Comparison of ENCODE assay signal across 1 cellular context in the genomic region with DNA sequence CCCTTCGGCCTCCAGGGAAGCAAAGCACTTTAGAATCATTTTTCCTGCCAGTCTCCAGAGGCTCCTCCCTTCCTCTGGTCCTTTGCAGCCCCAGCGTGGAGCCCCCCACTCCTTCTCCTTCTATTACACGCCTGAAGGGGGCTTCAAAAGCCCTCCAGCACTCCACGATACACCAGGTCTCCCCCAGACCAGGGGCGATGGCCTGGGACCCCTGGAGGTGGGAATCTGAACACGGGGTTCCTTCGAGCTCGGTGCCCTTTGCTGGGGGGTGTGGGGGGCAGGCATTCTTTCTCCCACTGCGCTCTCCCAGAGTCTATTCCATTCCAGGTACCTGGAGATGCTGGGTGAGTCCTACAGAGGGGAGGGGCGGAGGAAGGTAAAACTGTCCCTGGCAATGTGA.
TF ChIP-seq lines count a peak whose summit lies in the region.

No MANE protein-coding gene starts in this region.

TF ChIP-seq in HepG2, 621 proteins besides CTCF, POLR2A, EP300 and RAD21 (continued from another document):
- TF ChIP-seq, protein P1, sequence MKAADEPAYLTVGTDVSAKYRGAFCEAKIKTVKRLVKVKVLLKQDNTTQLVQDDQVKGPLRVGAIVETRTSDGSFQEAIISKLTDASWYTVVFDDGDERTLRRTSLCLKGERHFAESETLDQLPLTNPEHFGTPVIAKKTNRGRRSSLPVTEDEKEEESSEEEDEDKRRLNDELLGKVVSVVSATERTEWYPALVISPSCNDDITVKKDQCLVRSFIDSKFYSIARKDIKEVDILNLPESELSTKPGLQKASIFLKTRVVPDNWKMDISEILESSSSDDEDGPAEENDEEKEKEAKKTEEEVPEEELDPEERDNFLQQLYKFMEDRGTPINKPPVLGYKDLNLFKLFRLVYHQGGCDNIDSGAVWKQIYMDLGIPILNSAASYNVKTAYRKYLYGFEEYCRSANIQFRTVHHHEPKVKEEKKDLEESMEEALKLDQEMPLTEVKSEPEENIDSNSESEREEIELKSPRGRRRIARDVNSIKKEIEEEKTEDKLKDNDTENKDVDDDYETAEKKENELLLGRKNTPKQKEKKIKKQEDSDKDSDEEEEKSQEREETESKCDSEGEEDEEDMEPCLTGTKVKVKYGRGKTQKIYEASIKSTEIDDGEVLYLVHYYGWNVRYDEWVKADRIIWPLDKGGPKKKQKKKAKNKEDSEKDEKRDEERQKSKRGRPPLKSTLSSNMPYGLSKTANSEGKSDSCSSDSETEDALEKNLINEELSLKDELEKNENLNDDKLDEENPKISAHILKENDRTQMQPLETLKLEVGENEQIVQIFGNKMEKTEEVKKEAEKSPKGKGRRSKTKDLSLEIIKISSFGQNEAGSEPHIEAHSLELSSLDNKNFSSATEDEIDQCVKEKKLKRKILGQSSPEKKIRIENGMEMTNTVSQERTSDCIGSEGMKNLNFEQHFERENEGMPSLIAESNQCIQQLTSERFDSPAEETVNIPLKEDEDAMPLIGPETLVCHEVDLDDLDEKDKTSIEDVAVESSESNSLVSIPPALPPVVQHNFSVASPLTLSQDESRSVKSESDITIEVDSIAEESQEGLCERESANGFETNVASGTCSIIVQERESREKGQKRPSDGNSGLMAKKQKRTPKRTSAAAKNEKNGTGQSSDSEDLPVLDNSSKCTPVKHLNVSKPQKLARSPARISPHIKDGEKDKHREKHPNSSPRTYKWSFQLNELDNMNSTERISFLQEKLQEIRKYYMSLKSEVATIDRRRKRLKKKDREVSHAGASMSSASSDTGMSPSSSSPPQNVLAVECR (CRISPR knock-in tag; IDR thresholded peaks at IDR 0.05; ENCODE audit: borderline replicate concordance), result no peak
- no peak for TF ChIP-seq ZNF781 (CRISPR knock-in tag; IDR thresholded peaks at IDR 0.05; ENCODE audit: borderline replicate concordance, not compliant biosample characterization)
- no peak for TF ChIP-seq ZNF367 (CRISPR knock-in tag; IDR thresholded peaks at IDR 0.05; ENCODE audit: borderline replicate concordance)
- TF ChIP-seq ZNF253 (CRISPR knock-in tag; IDR thresholded peaks at IDR 0.05; ENCODE audit: borderline replicate concordance), result no peak
- TF ChIP-seq ZNF543 (CRISPR knock-in tag; IDR thresholded peaks at IDR 0.05), result no peak
- TF ChIP-seq, protein P2, sequence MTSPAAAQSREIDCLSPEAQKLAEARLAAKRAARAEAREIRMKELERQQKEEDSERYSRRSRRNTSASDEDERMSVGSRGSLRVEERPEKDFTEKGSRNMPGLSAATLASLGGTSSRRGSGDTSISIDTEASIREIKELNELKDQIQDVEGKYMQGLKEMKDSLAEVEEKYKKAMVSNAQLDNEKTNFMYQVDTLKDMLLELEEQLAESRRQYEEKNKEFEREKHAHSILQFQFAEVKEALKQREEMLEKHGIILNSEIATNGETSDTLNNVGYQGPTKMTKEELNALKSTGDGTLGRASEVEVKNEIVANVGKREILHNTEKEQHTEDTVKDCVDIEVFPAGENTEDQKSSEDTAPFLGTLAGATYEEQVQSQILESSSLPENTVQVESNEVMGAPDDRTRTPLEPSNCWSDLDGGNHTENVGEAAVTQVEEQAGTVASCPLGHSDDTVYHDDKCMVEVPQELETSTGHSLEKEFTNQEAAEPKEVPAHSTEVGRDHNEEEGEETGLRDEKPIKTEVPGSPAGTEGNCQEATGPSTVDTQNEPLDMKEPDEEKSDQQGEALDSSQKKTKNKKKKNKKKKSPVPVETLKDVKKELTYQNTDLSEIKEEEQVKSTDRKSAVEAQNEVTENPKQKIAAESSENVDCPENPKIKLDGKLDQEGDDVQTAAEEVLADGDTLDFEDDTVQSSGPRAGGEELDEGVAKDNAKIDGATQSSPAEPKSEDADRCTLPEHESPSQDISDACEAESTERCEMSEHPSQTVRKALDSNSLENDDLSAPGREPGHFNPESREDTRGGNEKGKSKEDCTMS (CRISPR knock-in tag; conservative IDR thresholded peaks at IDR 0.05), result no peak
- TF ChIP-seq SP4 (CRISPR knock-in tag; IDR thresholded peaks at IDR 0.05), result no peak
- TF ChIP-seq, protein P3, sequence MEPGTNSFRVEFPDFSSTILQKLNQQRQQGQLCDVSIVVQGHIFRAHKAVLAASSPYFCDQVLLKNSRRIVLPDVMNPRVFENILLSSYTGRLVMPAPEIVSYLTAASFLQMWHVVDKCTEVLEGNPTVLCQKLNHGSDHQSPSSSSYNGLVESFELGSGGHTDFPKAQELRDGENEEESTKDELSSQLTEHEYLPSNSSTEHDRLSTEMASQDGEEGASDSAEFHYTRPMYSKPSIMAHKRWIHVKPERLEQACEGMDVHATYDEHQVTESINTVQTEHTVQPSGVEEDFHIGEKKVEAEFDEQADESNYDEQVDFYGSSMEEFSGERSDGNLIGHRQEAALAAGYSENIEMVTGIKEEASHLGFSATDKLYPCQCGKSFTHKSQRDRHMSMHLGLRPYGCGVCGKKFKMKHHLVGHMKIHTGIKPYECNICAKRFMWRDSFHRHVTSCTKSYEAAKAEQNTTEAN (CRISPR knock-in tag; conservative IDR thresholded peaks at IDR 0.05), result no peak
